Comparison of ENCODE assay signal across 27 cellular contexts in the genomic region with DNA sequence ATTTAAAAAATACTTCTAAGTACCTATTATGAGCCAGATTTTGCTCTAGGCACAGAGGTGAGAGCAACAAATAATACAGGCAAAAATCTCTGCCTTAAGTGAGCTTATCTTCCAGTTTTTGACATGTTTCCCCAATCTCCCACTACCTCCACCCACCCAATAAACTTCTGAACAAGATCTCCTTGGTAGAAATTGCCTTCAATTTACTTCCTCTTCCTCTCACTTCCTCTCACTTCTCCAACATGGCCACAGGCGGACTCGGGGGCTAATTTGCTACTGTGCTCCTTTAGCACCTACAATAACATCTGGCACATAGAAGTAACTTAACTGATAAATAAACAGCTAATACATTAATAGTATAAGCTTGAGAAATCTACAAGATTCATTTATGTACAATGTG.
DNase-seq lines count a peak whose midpoint lies in the region; ATAC-seq, FAIRE-seq and TF ChIP-seq lines count a peak whose summit lies in the region.
"Had no signal": no experiment of that assay in that cellular context is flagged by ENCODE, and none has a peak within 500 bp of the region (broad histone marks: within the 10 kb centered on the region; RNA-seq: fewer than 3 reads in every experiment).

No MANE protein-coding gene starts in this region.

- CTCF ChIA-PET in MCF 10A (lab: Yijun Ruan, JAX) (interaction anchor here (1.1 kb wide), 1 partner anchor 94 kb away, joined by 3 read pairs; no protein-coding TSS in a partner anchor), mammary epithelial cell (lab: Charles Lee; ENCODE audit: low non-redundant PET) (no interaction called here), K562 (lab: Yijun Ruan, JAX; ENCODE audit: low intra/inter-chr PET ratio) (no interaction called here), OCI-LY7 (lab: Charles Lee; ENCODE audit: unreplicated experiment) (no interaction called here)

- no peak for TF ChIP-seq RAD21 in K562 (CRISPR knock-in tag; conservative IDR thresholded peaks at IDR 0.05 in 1 of 2, IDR thresholded peaks at IDR 0.05 in 1 of 2)

- H3K27ac Mint-ChIP-seq in MCF 10A (ENCODE audit: low read depth, unreplicated experiment) (peak overlapping the region; percentile 70), glutamatergic neuron (ENCODE audit: unreplicated experiment) (no peak overlapping the region)
- H3K27ac Mint-ChIP-seq: activated CD4-positive, alpha-beta T cell treated with anti-CD3 and anti-CD28 coated beads for 36 hours; nephron had no signal

- no TSS peak for BruUV-seq in MCF 10A (replicated peaks; lab: Mats Ljungman, UMichigan)
- no TSS peak for BruUV-seq in mammary epithelial cell (replicated peaks; lab: Mats Ljungman, UMichigan)
- no TSS peak for BruUV-seq in K562 (replicated peaks; lab: Mats Ljungman, UMichigan)
- BruUV-seq in OCI-LY7 (replicated peaks; lab: Mats Ljungman, UMichigan): no TSS peak

- H3K9me1 ChIP-seq in K562 (ENCODE audit: control insufficient read depth, insufficient read depth, low read length): no peaks in the 10 kb centered on the region

- H4K20me1 ChIP-seq in mammary epithelial cell (ENCODE audit: insufficient read depth, low read length): no peaks in the 10 kb centered on the region
- H4K20me1 ChIP-seq in K562 (replicated peaks; ENCODE audit: control insufficient read depth, insufficient read depth, low read length): 0 out of 2 replicates have a peak, but pooled peaks cover 3% of the 10 kb centered on the region
- no peaks in the 10 kb centered on the region for H4K20me1 ChIP-seq in OCI-LY7 (ENCODE audit: insufficient read depth, low read length)

- TF ChIP-seq EP300 in K562 (IDR thresholded peaks at IDR 0.05; ENCODE audit: low read length): no peak

- H3K79me2 ChIP-seq in mammary epithelial cell (ENCODE audit: insufficient read depth, low read length) (no peaks in the 10 kb centered on the region), K562 (ENCODE audit: control insufficient read depth, insufficient read depth, low read length) (no peaks in the 10 kb centered on the region), OCI-LY7 (ENCODE audit: insufficient read depth, low read depth, low read length) (no peaks in the 10 kb centered on the region)

- dilution Hi-C loops in mammary epithelial cell (cut with HindIII; ENCODE audit: low sequenced_read_pairs): no loop called here

- H3K27ac ChIP-seq in mammary epithelial cell (ENCODE audit: insufficient read depth, low read depth, low read length): no peak overlapping the region
- no peak overlapping the region for H3K27ac ChIP-seq in K562 (ENCODE audit: extremely low read depth, low read depth, low read length)
- H3K27ac ChIP-seq in subcutaneous abdominal adipose tissue (ENCODE audit: low read depth, low read length): peak overlapping the region; percentile 73
- H3K27ac ChIP-seq in OCI-LY7 (ENCODE audit: low read depth, low read length, poor library complexity, severe bottlenecking): no peak overlapping the region
- H3K27ac ChIP-seq: dorsolateral prefrontal cortex, skin epidermis, transverse colon had no signal

- POLR2A ChIA-PET in MCF 10A (lab: Yijun Ruan, JAX) (interaction anchor here (2.1 kb wide), 1 partner anchor 13 kb away, joined by 6 read pairs; no protein-coding TSS in a partner anchor), K562 (lab: Yijun Ruan, JAX) (no interaction called here), OCI-LY7 (lab: Charles Lee) (interaction anchor here (0.5 to 1.5 kb wide), 5 partner anchors 9 to 411 kb away, joined by 3 to 4 read pairs (median 3); no protein-coding TSS in a partner anchor)

- no peak for FAIRE-seq in K562 (lab: Jason Lieb, UNC)
- FAIRE-seq: H1, keratinocyte had no signal

- peaks cover 16% of the 10 kb centered on the region for H3K36me3 ChIP-seq in mammary epithelial cell (ENCODE audit: insufficient read depth, low read length)
- peaks cover 29% of the 10 kb centered on the region; the same call in 2 of the 3 replicates for H3K36me3 ChIP-seq in K562 (ENCODE audit: control insufficient read depth, insufficient read depth, low read length)
- H3K36me3 ChIP-seq in subcutaneous abdominal adipose tissue (ENCODE audit: control insufficient read depth in 5 of 5, insufficient read depth in 5 of 5, low read length in 5 of 5): peaks cover 10 to 18% (median 16%) of the 10 kb centered on the region in 5 donors
- peaks cover 39% of the 10 kb centered on the region for H3K36me3 ChIP-seq in OCI-LY7 (ENCODE audit: insufficient read depth, low read length)

- H3K9me3 ChIP-seq in mammary epithelial cell (replicated peaks; ENCODE audit: insufficient read depth, low read length) (no peaks in the 10 kb centered on the region), K562 (replicated peaks; ENCODE audit: control insufficient read depth, insufficient read depth, low read depth, low read length) (no peaks in the 10 kb centered on the region), subcutaneous abdominal adipose tissue (ENCODE audit: control insufficient read depth in 5 of 5, low read length in 5 of 5) (no peaks in the 10 kb centered on the region), OCI-LY7 (ENCODE audit: low read length) (no peaks in the 10 kb centered on the region)
- H3K9me3 ChIP-seq: transverse colon had no signal

- WGBS in mammary epithelial cell (ENCODE audit: low coverage, missing lambda C conversion rate): 95% methylated on average over 2 of the region's 2 CpGs
- WGBS in K562 (ENCODE audit: insufficient coverage, low coverage, missing lambda C conversion rate): 64% methylated on average over 2 of the region's 2 CpGs

- no peak overlapping the region for H3K9ac ChIP-seq in mammary epithelial cell (ENCODE audit: insufficient read depth, low read length)
- H3K9ac ChIP-seq in K562 (ENCODE audit: insufficient read depth in 1 of 2, low read depth in 2 of 2, low read length in 2 of 2): no peak overlapping the region
- H3K9ac ChIP-seq in subcutaneous abdominal adipose tissue (ENCODE audit: low read length in 5 of 5): no peak overlapping the region

- no peak for ATAC-seq in K562
- no peak for ATAC-seq in HG02798 (IDR thresholded peaks at IDR 0.05; ENCODE audit: poor library complexity, unreplicated experiment)
- ATAC-seq: activated CD4-positive, alpha-beta T cell treated with anti-CD3 and anti-CD28 coated beads for 36 hours; left ventricle myocardium superior; Panc1 had no signal

- TF ChIP-seq CTCF in MCF 10A (IDR thresholded peaks at IDR 0.05; ENCODE audit: unreplicated experiment) (no peak), mammary epithelial cell (conservative IDR thresholded peaks at IDR 0.05 in 1 of 2, IDR thresholded peaks at IDR 0.05 in 1 of 2; ENCODE audit: extremely low read depth in 1 of 2, insufficient read depth in 1 of 2, low read depth in 1 of 2, low read length in 2 of 2) (no peak), K562 (IDR thresholded peaks at IDR 0.05 in 2 of 3, conservative IDR thresholded peaks at IDR 0.05 in 1 of 3; ENCODE audit: insufficient read depth in 2 of 3, low read depth in 1 of 3, low read length in 3 of 3) (no peak), OCI-LY7 (conservative IDR thresholded peaks at IDR 0.05; ENCODE audit: low read length) (no peak), glutamatergic neuron (IDR thresholded peaks at IDR 0.05; ENCODE audit: partially characterized antibody, unreplicated experiment) (no peak)

- peaks cover 62% of the 10 kb centered on the region for H3K36me3 Mint-ChIP-seq in MCF 10A (ENCODE audit: insufficient read depth, unreplicated experiment)
- H3K36me3 Mint-ChIP-seq in glutamatergic neuron (ENCODE audit: unreplicated experiment): no peaks in the 10 kb centered on the region

- no peaks in the 10 kb centered on the region for H3K9me2 ChIP-seq in OCI-LY7 (ENCODE audit: insufficient read depth, low read length)

- H3K4me1 Mint-ChIP-seq in MCF 10A (ENCODE audit: insufficient read depth, unreplicated experiment) (no peaks in the 10 kb centered on the region), glutamatergic neuron (ENCODE audit: low read depth, unreplicated experiment) (no peaks in the 10 kb centered on the region)
- H3K4me1 Mint-ChIP-seq: nephron had no signal

- H3K4me2 ChIP-seq in mammary epithelial cell (ENCODE audit: insufficient read depth, low read depth, low read length) (no peak overlapping the region), K562 (ENCODE audit: insufficient read depth, low read length) (no peak overlapping the region), OCI-LY7 (ENCODE audit: low read length) (no peak overlapping the region)

- no peaks in the 10 kb centered on the region for H3K9me3 Mint-ChIP-seq in MCF 10A (ENCODE audit: unreplicated experiment)
- H3K9me3 Mint-ChIP-seq in glutamatergic neuron (ENCODE audit: unreplicated experiment): no peaks in the 10 kb centered on the region
- H3K9me3 Mint-ChIP-seq: brain; CD8-positive, alpha-beta memory T cell; nephron had no signal

- no peak for DNase-seq in MCF 10A (ENCODE audit: unreplicated experiment)
- DNase-seq in mammary epithelial cell: no peak
- DNase-seq in NOMO-1 treated with DMSO at 0.1 percent for 48 hours (lab: John Stamatoyannopoulos, UW; ENCODE audit: unreplicated experiment): peak; percentile 68
- DNase-seq in K562 (ENCODE audit: extremely low read depth in 1 of 4, low spot score in 3 of 4): no peak
- no peak for DNase-seq in OCI-LY7 (ENCODE audit: low spot score)
- no peak for DNase-seq in glutamatergic neuron
- DNase-seq: activated CD4-positive, alpha-beta T cell treated with anti-CD3 and anti-CD28 coated beads for 36 hours; activated CD8-positive, alpha-beta memory T cell treated with anti-CD3 and anti-CD28 coated beads for 24 hours; activated effector memory CD4-positive, alpha-beta T cell treated with Interleukin-2 at 50 U/mL for 16 hours; CD8-positive, alpha-beta memory T cell; cerebellar nuclear complex; dorsolateral prefrontal cortex; IMR-90; left ventricle myocardium superior; midbrain; NCI-H1048; NCI-H1694; SHP77; transverse colon had no signal

- TF ChIP-seq POLR2A in K562 (conservative IDR thresholded peaks at IDR 0.05): no peak

- H3K4me3 ChIP-seq in mammary epithelial cell (replicated peaks in 1 of 3; ENCODE audit: insufficient read depth in 1 of 3, low read depth in 2 of 3, low read length in 3 of 3): no peak overlapping the region
- no peak overlapping the region for H3K4me3 ChIP-seq in K562
- no peak overlapping the region for H3K4me3 ChIP-seq in subcutaneous abdominal adipose tissue (ENCODE audit: low read depth in 1 of 5, low read length in 5 of 5)
- H3K4me3 ChIP-seq in OCI-LY7 (ENCODE audit: low read depth, low read length, poor library complexity, severe bottlenecking): no peak overlapping the region
- H3K4me3 ChIP-seq: dorsolateral prefrontal cortex, skin epidermis, transverse colon had no signal

- in situ Hi-C loops in mammary epithelial cell (cut with MboI; ENCODE audit: low sequenced_read_pairs in 2 of 2) (no loop called here), K562 (cut with MboI) (no loop called here)

- no peak overlapping the region for H3K4me3 Mint-ChIP-seq in MCF 10A (ENCODE audit: unreplicated experiment)
- no peak overlapping the region for H3K4me3 Mint-ChIP-seq in glutamatergic neuron (ENCODE audit: unreplicated experiment)
- H3K4me3 Mint-ChIP-seq: activated CD4-positive, alpha-beta T cell treated with anti-CD3 and anti-CD28 coated beads for 36 hours; brain; CD8-positive, alpha-beta memory T cell; nephron had no signal

- intact Hi-C loops in MCF 10A (cut with micrococcal nuclease) (no loop called here), mammary epithelial cell (cut with micrococcal nuclease) (no loop called here), K562 (cut with micrococcal nuclease) (no loop called here), OCI-LY7 (cut with micrococcal nuclease; ENCODE audit: unreplicated experiment) (no loop called here)

- no peaks in the 10 kb centered on the region for H3K27me3 ChIP-seq in mammary epithelial cell (ENCODE audit: insufficient read depth, low read length)
- H3K27me3 ChIP-seq in K562 (ENCODE audit: control insufficient read depth in 2 of 2, insufficient read depth in 2 of 2, low read length in 2 of 2): no peaks in the 10 kb centered on the region
- H3K27me3 ChIP-seq in subcutaneous abdominal adipose tissue (ENCODE audit: control insufficient read depth in 5 of 5, insufficient read depth in 4 of 5, low read length in 5 of 5): no peaks in the 10 kb centered on the region
- H3K27me3 ChIP-seq: dorsolateral prefrontal cortex, transverse colon had no signal

- no peaks in the 10 kb centered on the region for H3K4me1 ChIP-seq in mammary epithelial cell (ENCODE audit: insufficient read depth, low read length)
- no peaks in the 10 kb centered on the region for H3K4me1 ChIP-seq in K562 (replicated peaks in 1 of 2; ENCODE audit: control insufficient read depth in 2 of 2, insufficient read depth in 2 of 2, low read length in 2 of 2)
- H3K4me1 ChIP-seq in subcutaneous abdominal adipose tissue (ENCODE audit: control insufficient read depth in 5 of 5, insufficient read depth in 5 of 5, low read length in 5 of 5): peaks cover 0 to 24% (median 4%) of the 10 kb centered on the region in 5 donors
- H3K4me1 ChIP-seq in OCI-LY7 (ENCODE audit: insufficient read depth, low read length, poor library complexity, severe bottlenecking): no peaks in the 10 kb centered on the region

- H2AFZ ChIP-seq in mammary epithelial cell (ENCODE audit: low read depth, low read length) (no peak overlapping the region), K562 (ENCODE audit: low read depth, low read length) (no peak overlapping the region), OCI-LY7 (ENCODE audit: low read length) (no peak overlapping the region)

- no peaks in the 10 kb centered on the region for H3K27me3 Mint-ChIP-seq in MCF 10A (ENCODE audit: insufficient read depth, unreplicated experiment)
- no peaks in the 10 kb centered on the region for H3K27me3 Mint-ChIP-seq in glutamatergic neuron (ENCODE audit: unreplicated experiment)
- H3K27me3 Mint-ChIP-seq: activated CD4-positive, alpha-beta T cell treated with anti-CD3 and anti-CD28 coated beads for 36 hours; brain; CD8-positive, alpha-beta memory T cell had no signal
